11 cellular contexts compared by ENCODE assay signal in genomic region chr13:24541127-24541475, GRCh38. TPM values are rescaled to one million over a fixed set of nuclear protein-coding genes. Genes with fewer than 3 reads are reported as not detected.
DNase-seq lines count a peak whose midpoint lies in the region; ATAC-seq, FAIRE-seq and TF ChIP-seq lines count a peak whose summit lies in the region.
"Had no signal": no experiment of that assay in that cellular context is flagged by ENCODE, and none has a peak within 500 bp of the region (broad histone marks: within the 10 kb centered on the region; RNA-seq: fewer than 3 reads in every experiment).

No MANE protein-coding gene starts in this region.

- BruUV-seq in PC-3 (replicated peaks; lab: Mats Ljungman, UMichigan) = no TSS peak
- no TSS peak for BruUV-seq in endothelial cell of umbilical vein (replicated peaks; lab: Mats Ljungman, UMichigan)

- peak overlapping the region; percentile 48; the same call in 1 of the 2 replicates for H3K4me3 ChIP-seq in AG04450 (ENCODE audit: low read depth, low read length)
- no peak overlapping the region for H3K4me3 ChIP-seq in PC-3 (ENCODE audit: low read length)
- peak overlapping the region in 1 of 3 experiments; percentile 27 for H3K4me3 ChIP-seq in endothelial cell of umbilical vein (replicated peaks in 1 of 3; ENCODE audit: insufficient read depth in 1 of 3, low read depth in 1 of 3, low read length in 3 of 3)
- H3K4me3 ChIP-seq in neural cell (ENCODE audit: low read length) = peak overlapping the region; percentile 63

- DNase-seq in AG04450 (ENCODE audit: low read depth, low spot score) = no peak
- DNase-seq in PC-3 = no peak
- no peak for DNase-seq in endothelial cell of umbilical vein (ENCODE audit: low read depth, low spot score)
- DNase-seq in SW 1271 (lab: John Stamatoyannopoulos, UW) = no peak
- no peak for DNase-seq in GF-D8 (lab: John Stamatoyannopoulos, UW)
- no peak for DNase-seq in HFFc6
- DNase-seq: activated CD4-positive, CD25-positive, alpha-beta regulatory T cell; NCI-H524 treated with DMSO at 0.1 percent for 48 hours had no signal

- TF ChIP-seq POLR2A in endothelial cell of umbilical vein (IDR thresholded peaks at IDR 0.05; ENCODE audit: low read depth, low read length) = no peak

- no peak for FAIRE-seq in endothelial cell of umbilical vein (lab: Jason Lieb, UNC)

- H3K9me3 ChIP-seq in AG04450 (ENCODE audit: control insufficient read depth, insufficient read depth, low read length) = peaks cover 9% of the 10 kb centered on the region; the same call in 1 of the 2 replicates
- no peaks in the 10 kb centered on the region for H3K9me3 ChIP-seq in PC-3 (ENCODE audit: low read length)
- no peaks in the 10 kb centered on the region for H3K9me3 ChIP-seq in endothelial cell of umbilical vein (replicated peaks; ENCODE audit: control insufficient read depth, insufficient read depth, low read length)
- H3K9me3 ChIP-seq in neural cell (ENCODE audit: low read length) = no peaks in the 10 kb centered on the region
- H3K9me3 ChIP-seq: prostate gland had no signal

- no peaks in the 10 kb centered on the region for H3K4me1 Mint-ChIP-seq in HFFc6 (ENCODE audit: low read depth)

- POLR2A ChIA-PET in AG04450 (lab: Yijun Ruan, JAX) = no interaction called here
- POLR2A ChIA-PET in PC-3 (lab: Charles Lee; ENCODE audit: unreplicated experiment) = no interaction called here
- POLR2A ChIA-PET in endothelial cell of umbilical vein (lab: Charles Lee) = no interaction called here

- H3K36me3 ChIP-seq in PC-3 (ENCODE audit: low read depth, low read length) (no peaks in the 10 kb centered on the region), endothelial cell of umbilical vein (ENCODE audit: control insufficient read depth in 2 of 2, extremely low read depth in 1 of 2, insufficient read depth in 2 of 2, low read length in 2 of 2) (no peaks in the 10 kb centered on the region), neural cell (ENCODE audit: insufficient read depth, low read length) (no peaks in the 10 kb centered on the region)
- H3K36me3 ChIP-seq: prostate gland had no signal

- no peaks in the 10 kb centered on the region for H4K20me1 ChIP-seq in PC-3 (ENCODE audit: low read length)
- H4K20me1 ChIP-seq in endothelial cell of umbilical vein (replicated peaks; ENCODE audit: control insufficient read depth, extremely low read depth, insufficient read depth, low read length) = no peaks in the 10 kb centered on the region
- H4K20me1 ChIP-seq in neural cell (ENCODE audit: insufficient read depth) = no peaks in the 10 kb centered on the region

- TF ChIP-seq EP300 in neural cell (conservative IDR thresholded peaks at IDR 0.05; ENCODE audit: poor library complexity, severe bottlenecking) = no peak

- H3K4me1 ChIP-seq in PC-3 (ENCODE audit: insufficient read depth, low read length) (no peaks in the 10 kb centered on the region), endothelial cell of umbilical vein (ENCODE audit: control insufficient read depth, extremely low read depth, insufficient read depth, low read length) (peaks cover 3% of the 10 kb centered on the region)
- H3K4me1 ChIP-seq: prostate gland had no signal

- no peak for TF ChIP-seq RAD21 in neural cell (conservative IDR thresholded peaks at IDR 0.05)

- dilution Hi-C loops in endothelial cell of umbilical vein (cut with MboI; ENCODE audit: extremely low pct_ligation_motif_present, low sequenced_read_pairs) = no loop called here

- no peaks in the 10 kb centered on the region for H3K36me3 Mint-ChIP-seq in HFFc6 (ENCODE audit: low read depth)

- H3K9ac ChIP-seq in PC-3 (ENCODE audit: low read length) (no peak overlapping the region), endothelial cell of umbilical vein (replicated peaks; ENCODE audit: extremely low read depth, insufficient read depth, low read length) (no peak overlapping the region), neural cell (ENCODE audit: low read length) (no peak overlapping the region)

- TF ChIP-seq CTCF in AG04450 (IDR thresholded peaks at IDR 0.05; ENCODE audit: low read depth, low read length) = no peak
- 0 out of 2 replicates have a peak, but pooled peaks have one; percentile 7 for TF ChIP-seq CTCF in PC-3 (conservative IDR thresholded peaks at IDR 0.05; ENCODE audit: low read depth, low read length)
- no peak for TF ChIP-seq CTCF in endothelial cell of umbilical vein (IDR thresholded peaks at IDR 0.05; ENCODE audit: extremely low read depth in 1 of 2, insufficient read depth in 1 of 2, low read depth in 1 of 2, low read length in 2 of 2)
- TF ChIP-seq CTCF in neural cell (IDR thresholded peaks at IDR 0.05; ENCODE audit: poor library complexity, severe bottlenecking) = no peak
- no peak; the same call in none of the 2 replicates for TF ChIP-seq CTCF in HFFc6 (IDR thresholded peaks at IDR 0.05)

- H3K79me2 ChIP-seq in PC-3 (ENCODE audit: low read length) (no peaks in the 10 kb centered on the region), endothelial cell of umbilical vein (ENCODE audit: control insufficient read depth, insufficient read depth, low read length) (no peaks in the 10 kb centered on the region), neural cell (replicated peaks; ENCODE audit: insufficient read depth, low read length) (no peaks in the 10 kb centered on the region)

- H2AFZ ChIP-seq in PC-3 (ENCODE audit: low read length) (no peak overlapping the region), endothelial cell of umbilical vein (ENCODE audit: low read depth, low read length) (peak overlapping the region; percentile 92), neural cell (ENCODE audit: low read depth, low read length) (no peak overlapping the region)

- H3K27ac Mint-ChIP-seq in HFFc6 = no peak overlapping the region

- H3F3A ChIP-seq in PC-3 (ENCODE audit: low read length, unreplicated experiment) = no peaks in the 10 kb centered on the region
- H3F3A ChIP-seq in neural cell (ENCODE audit: insufficient read depth, low read length, poor library complexity, severe bottlenecking) = no peaks in the 10 kb centered on the region

- H3K9me2 ChIP-seq in PC-3 (replicated peaks; ENCODE audit: low read length) (no peaks in the 10 kb centered on the region), neural cell (ENCODE audit: insufficient read depth, low read length) (no peaks in the 10 kb centered on the region)

- H3K4me3 Mint-ChIP-seq in HFFc6 = no peak overlapping the region

- H3K4me2 ChIP-seq in PC-3 (ENCODE audit: low read length) (no peak overlapping the region), endothelial cell of umbilical vein (ENCODE audit: insufficient read depth, low read length) (peak overlapping the region; percentile 68), neural cell (ENCODE audit: low read length) (no peak overlapping the region)

- intact Hi-C loops in PC-3 (cut with micrococcal nuclease) = no loop called here
- intact Hi-C loops in endothelial cell of umbilical vein (cut with micrococcal nuclease) = loop anchor here (2.0 to 5.0 kb wide), 2 partner anchors 28 to 39 kb away; partner anchors contain the start of gene PARP4

- CTCF ChIA-PET in AG04450 (lab: Charles Lee) = no interaction called here
- CTCF ChIA-PET in PC-3 (lab: Charles Lee) = no interaction called here
- CTCF ChIA-PET in endothelial cell of umbilical vein (lab: Charles Lee) = interaction anchor here (1.4 to 1.9 kb wide), 2 partner anchors 15 to 28 kb away, joined by 4 to 7 read pairs; partner anchors contain the start of gene PARP4

- H3K9me3 Mint-ChIP-seq in HFFc6 = no peaks in the 10 kb centered on the region; the same call in 1 of the 2 replicates

- H3K27me3 ChIP-seq in AG04450 (ENCODE audit: control insufficient read depth, insufficient read depth, low read length) (peaks cover 32% of the 10 kb centered on the region), PC-3 (ENCODE audit: low read length) (peaks cover 12% of the 10 kb centered on the region; the same call in 1 of the 2 replicates), endothelial cell of umbilical vein (ENCODE audit: control insufficient read depth in 2 of 2, insufficient read depth in 2 of 2, low read length in 2 of 2) (peaks cover 5 to 31% of the 10 kb centered on the region in 2 experiments), neural cell (ENCODE audit: insufficient read depth, low read depth, low read length) (peaks cover 27% of the 10 kb centered on the region)

- no peaks in the 10 kb centered on the region for H3K9me1 ChIP-seq in endothelial cell of umbilical vein (replicated peaks; ENCODE audit: control insufficient read depth, extremely low read depth, insufficient read depth, low read length)

- ATAC-seq in PC-3 = no peak
- no peak for ATAC-seq in HG03280 (IDR thresholded peaks at IDR 0.05; ENCODE audit: unreplicated experiment)

- peaks cover 22% of the 10 kb centered on the region for H3K27me3 Mint-ChIP-seq in HFFc6 (ENCODE audit: insufficient read depth)

- H3K27ac ChIP-seq in AG04450 (ENCODE audit: low read depth, low read length) = no peak overlapping the region
- H3K27ac ChIP-seq in PC-3 (ENCODE audit: low read length) = no peak overlapping the region
- no peak overlapping the region for H3K27ac ChIP-seq in endothelial cell of umbilical vein (ENCODE audit: insufficient read depth, low read depth, low read length)
- no peak overlapping the region for H3K27ac ChIP-seq in neural cell (ENCODE audit: low read length)
- H3K27ac ChIP-seq: prostate gland had no signal

TF ChIP-seq in endothelial cell of umbilical vein, 7 proteins besides CTCF, POLR2A, EP300 and RAD21 (continues in another document):
- no peak for TF ChIP-seq MAX (IDR thresholded peaks at IDR 0.05; ENCODE audit: insufficient read depth, insufficient read length)

RNA-seq across cellular contexts. Expression of gene PARP4, which starts 28.5 kb away (rescaled TPM):
- polyA plus RNA-seq in AG04450 (2011; rRNA removed) (57.5 and 73.9 TPM in 2 replicates), endothelial cell of umbilical vein (35.6 and 37.1 TPM in 2 replicates), neural cell (0.72 and 0.76 TPM in 2 replicates)
- polyA minus RNA-seq in AG04450 (2011; rRNA and poly(A)+ RNA removed) = 70.6 and 85.8 TPM in 2 replicates
- total RNA-seq in PC-3 (2014; rRNA removed) (50.4 and 54.4 TPM in 2 replicates), endothelial cell of umbilical vein (64.3 and 71.7 TPM in 2 replicates)
- 34.1 and 35.2 TPM in 2 replicates for polyA plus RNA-seq in endothelial cell of umbilical vein (2011; cell fraction: cytosol; rRNA removed)
- polyA plus RNA-seq in endothelial cell of umbilical vein (2011; cell fraction: nucleus; rRNA removed) = 72.3 and 85.8 TPM in 2 replicates
- polyA plus RNA-seq in endothelial cell of umbilical vein (2012) = 41.2 and 58.9 TPM in 2 replicates
- polyA minus RNA-seq in endothelial cell of umbilical vein (80.5 and 84.7 TPM in 2 replicates), neural cell (1.5 TPM in 2 replicates)
- 26.3 TPM for polyA minus RNA-seq in endothelial cell of umbilical vein (2011; cell fraction: cytosol; rRNA and poly(A)+ RNA removed)
- polyA minus RNA-seq in endothelial cell of umbilical vein (2011; cell fraction: nucleus; rRNA and poly(A)+ RNA removed) = 70.5 and 94.7 TPM in 2 replicates
- total RNA-seq in HFFc6 (2021; fragmentation: NEBNext Ultra II Directional; extraction: Animal tissue kit (Norgen Biotek cat#: 25700)) = 10 to 100 TPM; 38.0 to 48.5 (median 43.1) TPM
